ENCODE assay signal across 8 cellular contexts in genomic region chr17:76529224-76529642, GRCh38. TPM values are rescaled to one million over a fixed set of nuclear protein-coding genes. Genes with fewer than 3 reads are reported as not detected.
DNase-seq lines count a peak whose midpoint lies in the region; ATAC-seq and TF ChIP-seq lines count a peak whose summit lies in the region.

No MANE protein-coding gene starts in this region.

- H3K27me3 ChIP-seq in testis = no peaks in the 10 kb centered on the region

- CTCF ChIA-PET in activated CD8-positive, alpha-beta memory T cell treated with anti-CD3 and anti-CD28 coated beads, Interleukin-2, amount 10 ng/mL, durations not matched to agents 7 days and 5 days (lab: Charles Lee) = interaction anchor here (1.0 to 3.2 kb wide), 5 partner anchors 17 to 95 kb away, joined by 3 to 19 read pairs (median 12); no protein-coding TSS in a partner anchor

- no peaks in the 10 kb centered on the region for H3K36me3 Mint-ChIP-seq in HFFc6 (ENCODE audit: low read depth)
- H3K36me3 Mint-ChIP-seq in brain = no peaks in the 10 kb centered on the region
- no peaks in the 10 kb centered on the region for H3K36me3 Mint-ChIP-seq in activated CD8-positive, alpha-beta memory T cell treated with anti-CD3 and anti-CD28 coated beads, Interleukin-2, amount 10 ng/mL, durations not matched to agents 7 days and 5 days
- no peaks in the 10 kb centered on the region for H3K36me3 Mint-ChIP-seq in endothelial cell (ENCODE audit: low read depth, unreplicated experiment)

- no peak overlapping the region for H3K4me3 ChIP-seq in testis

- no peaks in the 10 kb centered on the region for H3K9me3 ChIP-seq in testis

- H3K4me1 ChIP-seq in testis = peaks cover 53% of the 10 kb centered on the region

- TF ChIP-seq CTCF in HFFc6 (IDR thresholded peaks at IDR 0.05) (no peak; the same call in 1 of the 2 replicates), brain (conservative IDR thresholded peaks at IDR 0.05) (no peak), testis (IDR thresholded peaks at IDR 0.05) (no peak), endothelial cell (IDR thresholded peaks at IDR 0.05; ENCODE audit: unreplicated experiment) (no peak)

- 17 to 35% methylated on average over 9 of the region's 9 CpGs for WGBS in testis, 2 donors

- peaks cover 49% of the 10 kb centered on the region for H3K4me1 Mint-ChIP-seq in HFFc6 (ENCODE audit: low read depth)
- H3K4me1 Mint-ChIP-seq in brain = peaks cover 51% of the 10 kb centered on the region
- peaks cover 11% of the 10 kb centered on the region for H3K4me1 Mint-ChIP-seq in activated CD8-positive, alpha-beta memory T cell treated with anti-CD3 and anti-CD28 coated beads, Interleukin-2, amount 10 ng/mL, durations not matched to agents 7 days and 5 days
- H3K4me1 Mint-ChIP-seq in endothelial cell (ENCODE audit: unreplicated experiment) = peaks cover 11% of the 10 kb centered on the region

- H3K27me3 Mint-ChIP-seq in HFFc6 (ENCODE audit: insufficient read depth) (peaks cover under 1% of the 10 kb centered on the region), brain (peaks cover 4% of the 10 kb centered on the region), endothelial cell (ENCODE audit: unreplicated experiment) (peaks cover 8% of the 10 kb centered on the region)
- peaks cover 5% of the 10 kb centered on the region for H3K27me3 Mint-ChIP-seq in activated CD8-positive, alpha-beta memory T cell treated with anti-CD3 and anti-CD28 coated beads, Interleukin-2, amount 10 ng/mL, durations not matched to agents 7 days and 5 days

- DNase-seq in HFFc6 (peak; percentile 77), left colon (peak; percentile 56 to 71), testis (peak; percentile 86), NCI-H510A (lab: John Stamatoyannopoulos, UW) (no peak), endothelial cell (ENCODE audit: low spot score) (no peak)
- DNase-seq in activated CD8-positive, alpha-beta memory T cell treated with anti-CD3 and anti-CD28 coated beads, Interleukin-2, amount 10 ng/mL, durations not matched to agents 7 days and 5 days = no peak

- H3K9me3 Mint-ChIP-seq in HFFc6 (no peaks in the 10 kb centered on the region), brain (peaks cover 0 to 6% (median 0%) of the 10 kb centered on the region in 5 experiments), endothelial cell (ENCODE audit: unreplicated experiment) (no peaks in the 10 kb centered on the region)
- H3K9me3 Mint-ChIP-seq in activated CD8-positive, alpha-beta memory T cell treated with anti-CD3 and anti-CD28 coated beads, Interleukin-2, amount 10 ng/mL, durations not matched to agents 7 days and 5 days (ENCODE audit: low read depth) = no peaks in the 10 kb centered on the region

- H3K27ac Mint-ChIP-seq in HFFc6 (peak overlapping the region; percentile 98), brain (peak overlapping the region in 3 of 5 experiments; percentile 66 to 91 (median 90)), endothelial cell (ENCODE audit: unreplicated experiment) (no peak overlapping the region)
- H3K27ac Mint-ChIP-seq in activated CD8-positive, alpha-beta memory T cell treated with anti-CD3 and anti-CD28 coated beads, Interleukin-2, amount 10 ng/mL, durations not matched to agents 7 days and 5 days = no peak overlapping the region

- TF ChIP-seq POLR2A in testis (IDR thresholded peaks at IDR 0.05) = no peak

- H3K27ac ChIP-seq in testis = peak overlapping the region; percentile 75 to 96

- ATAC-seq in left colon = peak; percentile 42
- no peak for ATAC-seq in activated CD8-positive, alpha-beta memory T cell treated with anti-CD3 and anti-CD28 coated beads, Interleukin-2, amount 10 ng/mL, durations not matched to agents 7 days and 5 days
- no peak for ATAC-seq in HG03442 (IDR thresholded peaks at IDR 0.05; ENCODE audit: unreplicated experiment)

- H3K36me3 ChIP-seq in testis (ENCODE audit: low read depth, missing control alignments) = no peaks in the 10 kb centered on the region

- H3K4me3 Mint-ChIP-seq in HFFc6 (peak overlapping the region; percentile 70; the same call in 1 of the 2 replicates), brain (peak overlapping the region in 1 of 5 experiments; percentile 42), endothelial cell (ENCODE audit: unreplicated experiment) (no peak overlapping the region)
- H3K4me3 Mint-ChIP-seq in activated CD8-positive, alpha-beta memory T cell treated with anti-CD3 and anti-CD28 coated beads, Interleukin-2, amount 10 ng/mL, durations not matched to agents 7 days and 5 days = no peak overlapping the region

- intact Hi-C loops in left colon (cut with DNase I, micrococcal nuclease) = no loop called here
- intact Hi-C loops in testis (cut with DNase I; ENCODE audit: low total_unique reads) = loop anchor here (10.0 kb wide), 1 partner anchor 176 kb away; no protein-coding TSS in a partner anchor

RNA-seq across cellular contexts. Expression of gene CYGB, which starts 8.3 kb away (rescaled TPM):
- total RNA-seq in HFFc6 (2021; fragmentation: NEBNext Ultra II Directional; extraction: Animal tissue kit (Norgen Biotek cat#: 25700)) = under 1 TPM; 0.26 to 0.66 (median 0.33) TPM
- 6.8 TPM for polyA plus RNA-seq in brain (ENCODE audit: insufficient read depth, low read depth, low replicate concordance)
- 10 to 100 TPM in 1 of 2 donors, 1 to 10 TPM in 1; 9.0 to 12.2 TPM for total RNA-seq in left colon
- total RNA-seq in testis = 1 to 10 TPM; 3.4 to 7.2 TPM
- polyA plus RNA-seq in testis (ENCODE audit: insufficient read depth, low read depth, low replicate concordance) = 9.9 TPM
- not detected for total RNA-seq in activated CD8-positive, alpha-beta memory T cell treated with anti-CD3 and anti-CD28 coated beads, Interleukin-2, amount 10 ng/mL, durations not matched to agents 7 days and 5 days
- 0.51 TPM for total RNA-seq in endothelial cell (ENCODE audit: unreplicated experiment)

RNA-seq across cellular contexts. Expression of gene PRCD, which starts 10.6 kb away (rescaled TPM):
- total RNA-seq in HFFc6 (2021; fragmentation: NEBNext Ultra II Directional; extraction: Animal tissue kit (Norgen Biotek cat#: 25700)) = not detected
- polyA plus RNA-seq in brain (ENCODE audit: insufficient read depth, low read depth, low replicate concordance) (9.9 TPM), testis (ENCODE audit: insufficient read depth, low read depth, low replicate concordance) (4.6 TPM)
- total RNA-seq in left colon (1 to 10 TPM in 1 of 2 donors, under 1 TPM in 1; 0.92 to 2.3 TPM), testis (1 to 10 TPM; 3.2 to 3.8 TPM), endothelial cell (ENCODE audit: unreplicated experiment) (0.54 TPM)
- total RNA-seq in activated CD8-positive, alpha-beta memory T cell treated with anti-CD3 and anti-CD28 coated beads, Interleukin-2, amount 10 ng/mL, durations not matched to agents 7 days and 5 days = not detected

RNA-seq across cellular contexts. Expression of gene RHBDF2, which starts 28.0 kb away (rescaled TPM):
- total RNA-seq in HFFc6 (2021; fragmentation: NEBNext Ultra II Directional; extraction: Animal tissue kit (Norgen Biotek cat#: 25700)) = 10 to 100 TPM in 2 of 6 experiments, 1 to 10 TPM in 4; 7.1 to 13.1 (median 9.4) TPM
- polyA plus RNA-seq in brain (ENCODE audit: insufficient read depth, low read depth, low replicate concordance) (6.7 TPM), testis (ENCODE audit: insufficient read depth, low read depth, low replicate concordance) (9.7 TPM)
- total RNA-seq in left colon (10 to 100 TPM; 11.6 to 12.8 TPM), testis (10 to 100 TPM; 26.3 to 30.2 TPM), endothelial cell (ENCODE audit: unreplicated experiment) (39.3 TPM)
- total RNA-seq in activated CD8-positive, alpha-beta memory T cell treated with anti-CD3 and anti-CD28 coated beads, Interleukin-2, amount 10 ng/mL, durations not matched to agents 7 days and 5 days = 10 to 100 TPM; 29.6 to 42.1 TPM

RNA-seq across cellular contexts. Expression of gene ST6GALNAC2, which starts 56.4 kb away (rescaled TPM):
- under 1 TPM in 5 of 6 experiments, not detected in 1; 0.20 to 0.71 (median 0.34) TPM for total RNA-seq in HFFc6 (2021; fragmentation: NEBNext Ultra II Directional; extraction: Animal tissue kit (Norgen Biotek cat#: 25700))
- polyA plus RNA-seq in brain (ENCODE audit: insufficient read depth, low read depth, low replicate concordance) (8.3 TPM), testis (ENCODE audit: insufficient read depth, low read depth, low replicate concordance) (107 TPM)
- total RNA-seq in left colon (1 to 10 TPM; 3.9 to 4.5 TPM), testis (10 to 100 TPM; 29.7 to 87.5 TPM), endothelial cell (ENCODE audit: unreplicated experiment) (2.2 TPM)
- total RNA-seq in activated CD8-positive, alpha-beta memory T cell treated with anti-CD3 and anti-CD28 coated beads, Interleukin-2, amount 10 ng/mL, durations not matched to agents 7 days and 5 days = not detected

Comparison
In these comparisons a context has a peak if more than half of its experiments do, and no peak if none do; other contexts are left out.
1. DNase-seq: peak in HFFc6 (single experiment), left colon (2 of 2) and testis (single experiment); none in activated CD8-positive, alpha-beta memory T cell treated with anti-CD3 and anti-CD28 coated beads, Interleukin-2, amount 10 ng/mL, durations not matched to agents 7 days and 5 days (single experiment), NCI-H510A (single experiment) and endothelial cell (single experiment).
2. H3K27ac Mint-ChIP-seq: peak in HFFc6 (single experiment) and brain (3 of 5); none in activated CD8-positive, alpha-beta memory T cell treated with anti-CD3 and anti-CD28 coated beads, Interleukin-2, amount 10 ng/mL, durations not matched to agents 7 days and 5 days (single experiment) and endothelial cell (single experiment).